In the genomic region with DNA sequence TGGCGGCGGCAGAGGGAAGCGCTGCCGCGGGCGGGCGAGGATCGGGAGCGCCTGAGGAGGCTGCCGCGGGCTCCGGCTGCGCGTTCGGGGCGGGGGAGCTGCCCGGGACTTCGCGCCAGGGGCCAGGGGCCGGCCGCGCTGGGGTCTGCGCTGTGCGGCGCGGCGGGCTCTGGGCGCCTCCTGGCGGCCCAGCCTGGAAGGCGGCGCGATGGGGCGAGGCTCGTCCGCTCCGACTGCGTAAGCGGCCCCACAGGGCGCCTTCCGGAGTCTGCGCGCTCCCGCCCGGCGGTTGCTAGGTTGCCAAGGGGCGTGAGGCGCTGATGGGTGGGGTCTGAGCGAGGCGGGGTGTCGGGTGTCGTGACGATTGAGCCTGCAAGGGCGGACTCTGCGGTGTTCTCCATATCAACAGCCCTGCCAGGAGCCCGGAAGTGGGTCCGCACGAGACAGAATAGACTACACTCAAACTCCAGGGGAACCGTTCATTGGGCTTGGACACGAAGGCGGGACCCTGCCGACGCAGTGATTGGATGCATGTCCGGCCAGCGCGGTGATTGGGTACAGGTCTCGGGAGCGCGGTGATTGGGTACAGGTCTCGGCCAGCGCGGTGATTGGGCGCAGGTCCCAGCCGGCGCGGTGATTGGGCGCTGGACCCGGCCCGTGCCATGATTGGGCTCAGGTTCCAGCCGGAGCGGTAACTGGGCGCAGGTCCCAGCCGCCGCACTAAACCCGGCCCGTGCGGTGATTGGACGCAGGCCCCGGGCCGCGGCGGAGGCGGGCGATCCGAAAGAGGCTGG, we compare ENCODE assay signal across 8 cellular contexts.
DNase-seq lines count a peak whose midpoint lies in the region; ATAC-seq and TF ChIP-seq lines count a peak whose summit lies in the region.

A gene with protein sequence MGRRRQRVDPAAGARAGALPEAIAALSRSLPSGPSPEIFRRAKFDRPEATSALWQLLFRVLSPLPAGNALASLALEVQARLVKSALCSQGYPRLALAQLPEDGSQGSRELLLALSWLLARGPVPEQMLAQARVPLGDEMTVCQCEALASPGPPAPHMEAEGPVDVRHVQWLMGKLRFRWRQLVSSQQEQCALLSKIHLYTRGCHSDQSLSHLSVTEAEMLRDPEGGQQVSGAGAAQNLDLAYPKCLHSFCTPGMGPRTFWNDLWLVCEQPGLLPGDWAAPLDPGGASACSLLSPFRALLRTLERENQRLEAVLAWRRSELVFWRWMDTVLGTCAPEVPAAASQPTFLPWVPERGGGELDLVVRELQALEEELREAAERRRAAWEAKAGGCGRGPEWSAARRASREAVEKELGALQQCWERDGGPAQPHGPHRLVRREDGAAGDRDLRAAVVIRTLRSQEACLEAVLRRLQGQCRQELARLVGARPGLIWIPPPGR (plus strand): TSS at position 675 of the 794 bp plus-strand sequence. CDS start 130 bp downstream, outside the sequence.

- peak within 1 kb of the TSS; percentile 62 for H3K9ac ChIP-seq in rectal smooth muscle tissue (ENCODE audit: low read length)

- H3K4me3 ChIP-seq in rectal smooth muscle tissue (ENCODE audit: low read length) = peak within 1 kb of the TSS; percentile 80

- DNase-seq in NCI-H2081 (lab: John Stamatoyannopoulos, UW) (peak; percentile 100), T1000 (lab: John Stamatoyannopoulos, UW) (peak; percentile 99), astrocyte of the hippocampus (ENCODE audit: low read depth, low spot score) (peak; percentile 100), hepatic stellate cell (ENCODE audit: low spot score) (peak; percentile 100)

- peak; percentile 96 for TF ChIP-seq CTCF in 22Rv1 (IDR thresholded peaks at IDR 0.05)

- H3K27ac ChIP-seq in 22Rv1 = peak within 1 kb of the TSS; percentile 100
- H3K27ac ChIP-seq in rectal smooth muscle tissue (ENCODE audit: low read depth, low read length) = peak within 1 kb of the TSS; percentile 88

- H3K27me3 ChIP-seq in rectal smooth muscle tissue (ENCODE audit: control insufficient read depth, insufficient read depth, low read length) = no peaks in the 10 kb centered on the region

- peaks cover 4% of the 10 kb centered on the region for H3K4me1 ChIP-seq in rectal smooth muscle tissue (ENCODE audit: control insufficient read depth, insufficient read depth, low read length)

- H3K36me3 ChIP-seq in rectal smooth muscle tissue (ENCODE audit: control insufficient read depth, insufficient read depth, low read length) = no peaks in the 10 kb centered on the region

- peak; percentile 75 for ATAC-seq in GM18511 (IDR thresholded peaks at IDR 0.05; ENCODE audit: unreplicated experiment)
- ATAC-seq in HG03039 (IDR thresholded peaks at IDR 0.05; ENCODE audit: unreplicated experiment) = peak; percentile 56

Comparison
In these comparisons a context has a peak if more than half of its experiments do, and no peak if none do; other contexts are left out.
1. Peak in every context shown above with its lines: DNase-seq, ATAC-seq, H3K4me3 ChIP-seq and H3K27ac ChIP-seq.